ENCODE assay signal across 23 cellular contexts in genomic region chr20:574297-574942, GRCh38. TPM values are rescaled to one million over a fixed set of nuclear protein-coding genes. Genes with fewer than 3 reads are reported as not detected.
A peak's percentile ranks its signal among the peaks of the same experiment; 100 is the strongest.
DNase-seq lines count a peak whose midpoint lies in the region; ATAC-seq, FAIRE-seq and TF ChIP-seq lines count a peak whose summit lies in the region.
"Had no signal": no experiment of that assay in that cellular context is flagged by ENCODE, and none has a peak within 500 bp of the region (broad histone marks: within the 10 kb centered on the region; RNA-seq: fewer than 3 reads in every experiment).

No MANE protein-coding gene starts in this region.

- peak overlapping the region; percentile 68; the same call in 1 of the 2 replicates for H3K27ac Mint-ChIP-seq in WTC11
- H3K27ac Mint-ChIP-seq in stimulated activated naive CD8-positive, alpha-beta T cell treated with anti-CD3 and anti-CD28 coated beads, Interleukin-15, amount 100 ng/mL, for 72 hours: no peak overlapping the region
- H3K27ac Mint-ChIP-seq: activated CD4-positive, alpha-beta T cell treated with anti-CD3 and anti-CD28 coated beads for 36 hours; IgD-negative memory B cell had no signal

- ATAC-seq in WTC11 (peak; percentile 62), psoas muscle (peak; percentile 36 to 50 (median 36)), GM21723 (IDR thresholded peaks at IDR 0.05; ENCODE audit: unreplicated experiment) (no peak)
- no peak for ATAC-seq in stimulated activated naive CD8-positive, alpha-beta T cell treated with anti-CD3 and anti-CD28 coated beads, Interleukin-15, amount 100 ng/mL, for 72 hours
- ATAC-seq: activated CD4-positive, alpha-beta T cell treated with anti-CD3 and anti-CD28 coated beads for 36 hours; PC-3 had no signal

- H3K36me3 ChIP-seq in HUES48 (ENCODE audit: control insufficient read depth, insufficient read depth, low read length): no peaks in the 10 kb centered on the region
- H3K36me3 ChIP-seq in psoas muscle (ENCODE audit: insufficient read depth in 1 of 2, low read depth in 1 of 2): no peaks in the 10 kb centered on the region
- H3K36me3 ChIP-seq in esophagus muscularis mucosa: no peaks in the 10 kb centered on the region
- H3K36me3 ChIP-seq: ascending aorta, neutrophil, sigmoid colon had no signal

- DNase-seq in WTC11 (ENCODE audit: low spot score): peak; percentile 58
- peak in 1 of 2 donors; percentile 56 for DNase-seq in psoas muscle
- DNase-seq in esophagus muscularis mucosa (ENCODE audit: extremely low spot score): no peak
- DNase-seq in stimulated activated naive CD8-positive, alpha-beta T cell treated with anti-CD3 and anti-CD28 coated beads, Interleukin-15, amount 100 ng/mL, for 72 hours: no peak
- no peak for DNase-seq in HTR-8/SVneo (ENCODE audit: insufficient read length, low spot score)
- DNase-seq: activated CD4-positive, alpha-beta T cell treated with anti-CD3 and anti-CD28 coated beads for 36 hours; activated naive CD4-positive, alpha-beta T cell treated with Interleukin-2 at 50 U/mL for 16 hours; CD8-positive, alpha-beta memory T cell; NCI-H2029 treated with DMSO at 0.1 percent for 48 hours; NCI-H526 treated with DMSO at 0.1 percent for 48 hours; PC-3; sigmoid colon; stimulated activated CD4-positive, alpha-beta T cell treated with anti-CD3 and anti-CD28 coated beads, Interleukin-4, amount 100 ng/mL, for 1 hour; substantia nigra; T1000 had no signal

- H3K27me3 Mint-ChIP-seq in WTC11 (ENCODE audit: low read depth): peaks cover 6% of the 10 kb centered on the region; the same call in 1 of the 2 replicates
- peaks cover 53% of the 10 kb centered on the region for H3K27me3 Mint-ChIP-seq in stimulated activated naive CD8-positive, alpha-beta T cell treated with anti-CD3 and anti-CD28 coated beads, Interleukin-15, amount 100 ng/mL, for 72 hours

- POLR2A ChIA-PET in WTC11 (lab: Charles Lee): interaction anchor here (0.8 to 1.1 kb wide), 4 partner anchors 15 to 194 kb away, joined by 3 to 4 read pairs (median 3); partner anchors contain the start of genes CSNK2A1 and TRIB3

- no peak for TF ChIP-seq POLR2A in esophagus muscularis mucosa (IDR thresholded peaks at IDR 0.05; ENCODE audit: low read depth)

- H3K4me1 ChIP-seq in HUES48 (ENCODE audit: control insufficient read depth, insufficient read depth, low read length): peaks cover 36% of the 10 kb centered on the region
- H3K4me1 ChIP-seq in psoas muscle: no peaks in the 10 kb centered on the region
- peaks cover 22 to 55% (median 23%) of the 10 kb centered on the region in 4 donors for H3K4me1 ChIP-seq in esophagus muscularis mucosa

- peaks cover 52% of the 10 kb centered on the region for H3K4me1 Mint-ChIP-seq in WTC11
- no peaks in the 10 kb centered on the region for H3K4me1 Mint-ChIP-seq in stimulated activated naive CD8-positive, alpha-beta T cell treated with anti-CD3 and anti-CD28 coated beads, Interleukin-15, amount 100 ng/mL, for 72 hours
- H3K4me1 Mint-ChIP-seq: activated CD4-positive, alpha-beta T cell treated with anti-CD3 and anti-CD28 coated beads for 36 hours; CD8-positive, alpha-beta memory T cell; IgD-negative memory B cell had no signal

- H3K9me3 ChIP-seq in HUES48 (ENCODE audit: control insufficient read depth, insufficient read depth, low read length): no peaks in the 10 kb centered on the region
- no peaks in the 10 kb centered on the region for H3K9me3 ChIP-seq in iPS-18c (ENCODE audit: control insufficient read depth, insufficient read depth, low read length)
- H3K9me3 ChIP-seq in psoas muscle: no peaks in the 10 kb centered on the region
- H3K9me3 ChIP-seq in esophagus muscularis mucosa: no peaks in the 10 kb centered on the region
- H3K9me3 ChIP-seq: ascending aorta, neutrophil, sigmoid colon had no signal

- peaks cover 9% of the 10 kb centered on the region; the same call in 1 of the 2 replicates for H3K27me3 ChIP-seq in HUES48 (ENCODE audit: control insufficient read depth, insufficient read depth, low read length)
- H3K27me3 ChIP-seq in psoas muscle (ENCODE audit: insufficient read depth in 3 of 3, low read length in 2 of 3): peaks cover 0 to 22% (median 2%) of the 10 kb centered on the region in 3 donors
- H3K27me3 ChIP-seq in esophagus muscularis mucosa: peaks cover 0 to 67% (median 0%) of the 10 kb centered on the region in 4 donors
- H3K27me3 ChIP-seq: ascending aorta had no signal

- intact Hi-C loops in psoas muscle (cut with DNase I): loop anchor here in 1 of 2 donors (5.0 kb wide), 1 partner anchor 33 kb away; no protein-coding TSS in a partner anchor
- intact Hi-C loops in esophagus muscularis mucosa (cut with DNase I): no loop called here

- FAIRE-seq in HTR-8/SVneo (lab: Jason Lieb, UNC): no peak
- FAIRE-seq: keratinocyte had no signal

- H3K27ac ChIP-seq in HUES48 (ENCODE audit: low read depth, low read length) (peak overlapping the region; percentile 67), psoas muscle (peak overlapping the region; percentile 57), esophagus muscularis mucosa (replicated peaks in 1 of 4) (peak overlapping the region in 2 of 4 donors; percentile 21 to 44)
- H3K27ac ChIP-seq: ascending aorta, neutrophil, sigmoid colon had no signal

- H3K9me3 Mint-ChIP-seq in WTC11: no peaks in the 10 kb centered on the region
- no peaks in the 10 kb centered on the region for H3K9me3 Mint-ChIP-seq in stimulated activated naive CD8-positive, alpha-beta T cell treated with anti-CD3 and anti-CD28 coated beads, Interleukin-15, amount 100 ng/mL, for 72 hours
- H3K9me3 Mint-ChIP-seq: CD8-positive, alpha-beta memory T cell; IgD-negative memory B cell had no signal

- TF ChIP-seq CTCF in WTC11 (IDR thresholded peaks at IDR 0.05): no peak
- TF ChIP-seq CTCF in psoas muscle (IDR thresholded peaks at IDR 0.05): no peak
- no peak for TF ChIP-seq CTCF in esophagus muscularis mucosa (IDR thresholded peaks at IDR 0.05)

- CTCF ChIA-PET in WTC11 (lab: Charles Lee): interaction anchor here (0.7 to 5.4 kb wide), 12 partner anchors 10 to 194 kb away, joined by 3 to 46 read pairs (median 4); partner anchors contain the start of genes CSNK2A1, SCRT2 and SLC52A3

- WGBS in psoas muscle, 3 donors: 76 to 82% (median 80%) methylated on average over 15 of the region's 15 CpGs
- 65% methylated on average over 15 of the region's 15 CpGs for WGBS in esophagus muscularis mucosa

- H3K4me3 Mint-ChIP-seq in WTC11: no peak overlapping the region
- H3K4me3 Mint-ChIP-seq in stimulated activated naive CD8-positive, alpha-beta T cell treated with anti-CD3 and anti-CD28 coated beads, Interleukin-15, amount 100 ng/mL, for 72 hours: no peak overlapping the region
- H3K4me3 Mint-ChIP-seq: activated CD4-positive, alpha-beta T cell treated with anti-CD3 and anti-CD28 coated beads for 36 hours; CD8-positive, alpha-beta memory T cell; IgD-negative memory B cell had no signal

- H3K4me3 ChIP-seq in HUES48 (ENCODE audit: low read depth, low read length): no peak overlapping the region
- peak overlapping the region; percentile 22; the same call in 1 of the 2 replicates for H3K4me3 ChIP-seq in iPS-18c (ENCODE audit: insufficient read depth, low read depth, low read length)
- H3K4me3 ChIP-seq in psoas muscle: no peak overlapping the region
- no peak overlapping the region for H3K4me3 ChIP-seq in esophagus muscularis mucosa
- H3K4me3 ChIP-seq: ascending aorta, sigmoid colon had no signal

- H3K36me3 Mint-ChIP-seq in WTC11: no peaks in the 10 kb centered on the region
- H3K36me3 Mint-ChIP-seq: CD8-positive, alpha-beta memory T cell; IgD-negative memory B cell had no signal

- 0 out of 2 replicates have a peak overlapping the region, but pooled peaks have one; percentile 16 for H3K9ac ChIP-seq in HUES48 (ENCODE audit: low read depth, low read length)

- no peak for TF ChIP-seq EP300 in esophagus muscularis mucosa (IDR thresholded peaks at IDR 0.05)

TF ChIP-seq in WTC11, 78 proteins besides CTCF, POLR2A, EP300 and RAD21 (continues in another document):
- peak; percentile 66; the same call in 1 of the 2 replicates for TF ChIP-seq FOXK1 (CRISPR knock-in tag; IDR thresholded peaks at IDR 0.05)
- TF ChIP-seq TEAD1 (CRISPR knock-in tag; IDR thresholded peaks at IDR 0.05): peak; percentile 96; the same call in 1 of the 2 replicates
- no peak for TF ChIP-seq USF1 (CRISPR knock-in tag; IDR thresholded peaks at IDR 0.05)
- TF ChIP-seq ETV6 (CRISPR knock-in tag; IDR thresholded peaks at IDR 0.05): peak; percentile 94
- peak; percentile 83 for TF ChIP-seq TEAD4 (CRISPR knock-in tag; IDR thresholded peaks at IDR 0.05)
- TF ChIP-seq MAX (CRISPR knock-in tag; IDR thresholded peaks at IDR 0.05): peak; percentile 21; the same call in 1 of the 2 replicates
- TF ChIP-seq KAT7 (CRISPR knock-in tag; IDR thresholded peaks at IDR 0.05; ENCODE audit: borderline replicate concordance): 0 out of 2 replicates have a peak, but pooled peaks have one; percentile 49
- no peak for TF ChIP-seq ZNF232 (CRISPR knock-in tag; IDR thresholded peaks at IDR 0.05)
- no peak for TF ChIP-seq MLX (CRISPR knock-in tag; IDR thresholded peaks at IDR 0.05)
- TF ChIP-seq ZNF121 (CRISPR knock-in tag; IDR thresholded peaks at IDR 0.05): 0 out of 2 replicates have a peak, but pooled peaks have one; percentile 3
- no peak for TF ChIP-seq ZNF138 (CRISPR knock-in tag; conservative IDR thresholded peaks at IDR 0.05)

RNA-seq across cellular contexts. Expression of gene CSNK2A1, which starts 30.8 kb away (rescaled TPM):
- total RNA-seq in WTC11 (2021): 235 to 244 TPM (median 236 TPM) in 3 replicates
- total RNA-seq in psoas muscle: 100 to 1,000 TPM; 118 to 180 (median 140) TPM
- polyA plus RNA-seq in psoas muscle: 100 to 1,000 TPM in 1 of 3 donors, 10 to 100 TPM in 2; 43.9 to 122 (median 87.9) TPM
- total RNA-seq in esophagus muscularis mucosa: 10 to 100 TPM; 41.5 to 69.5 (median 53.6) TPM

RNA-seq across cellular contexts. Expression of gene TCF15, which starts 35.7 kb away (rescaled TPM):
- total RNA-seq in WTC11 (2021) (3.8 to 5.8 TPM (median 4.6 TPM) in 3 replicates), psoas muscle (10 to 100 TPM in 1 of 4 donors, 1 to 10 TPM in 3; 5.1 to 10.6 (median 6.7) TPM), esophagus muscularis mucosa (1 to 10 TPM; 2.3 to 5.7 (median 3.3) TPM)
- polyA plus RNA-seq in psoas muscle: 1 to 10 TPM; 3.0 to 4.7 (median 3.2) TPM
- total RNA-seq: activated CD4-positive, alpha-beta T cell treated with anti-CD3 and anti-CD28 coated beads for 36 hours; CD8-positive, alpha-beta memory T cell; SK-MEL-5 had no signal
- polyA plus RNA-seq: CD8-positive, alpha-beta memory T cell; IgD-negative memory B cell; keratinocyte had no signal

Comparison
In these comparisons a context has a peak if more than half of its experiments do, and no peak if none do; other contexts are left out.
1. ATAC-seq: peak in WTC11 (single experiment) and psoas muscle (4 of 4); none in GM21723 (single experiment) and stimulated activated naive CD8-positive, alpha-beta T cell treated with anti-CD3 and anti-CD28 coated beads, Interleukin-15, amount 100 ng/mL, for 72 hours (single experiment).